34 cellular contexts compared by ENCODE assay signal in genomic region chr14:36467332-36467731, GRCh38. TPM values are rescaled to one million over a fixed set of nuclear protein-coding genes. Genes with fewer than 3 reads are reported as not detected.
"Had no signal": no experiment of that assay in that cellular context is flagged by ENCODE, and none has a peak within 500 bp of the region (broad histone marks: within the 10 kb centered on the region; RNA-seq: fewer than 3 reads in every experiment).

No MANE protein-coding gene starts in this region.

- ATAC-seq: mucosa of descending colon; naive thymus-derived CD4-positive, alpha-beta T cell; natural killer cell treated with Interleukin-12 subunit alpha and Interleukin-12 subunit beta and Interleukin-15 and Interleukin-18, amount 100 ng/mL, for 72 hours; right lobe of liver; stimulated activated naive B cell treated with anti-CD40 and anti-IgM and Interleukin-4, amounts not matched to agents 10 μg/mL and 1 μg/mL and 100 μg/mL, for 72 hours; stimulated activated naive CD8-positive, alpha-beta T cell treated with anti-CD3 and anti-CD28 coated beads, Interleukin-15, Interleukin-2, amounts not matched to agents 100 U/mL and 50 U/mL, for 24 hours had no signal

- H3K4me3 ChIP-seq: left ventricle myocardium inferior, lung, mucosa of descending colon, ovary, right atrium auricular region, right lobe of liver, smooth muscle cell, stomach, testis, thyroid gland, transverse colon, upper lobe of left lung, vagina had no signal

- H3K4me2 ChIP-seq: smooth muscle cell had no signal

- H3K27me3 ChIP-seq: ovary, right atrium auricular region, right lobe of liver, testis, thyroid gland, upper lobe of left lung, vagina had no signal

- H3K36me3 ChIP-seq: left ventricle myocardium inferior, ovary, right atrium auricular region, right lobe of liver, stomach, thyroid gland, transverse colon, upper lobe of left lung, vagina had no signal

- H3K27ac ChIP-seq: left ventricle myocardium inferior, ovary, right atrium auricular region, right lobe of liver, stomach, testis, thyroid gland, transverse colon, upper lobe of left lung, vagina had no signal

- DNase-seq: hypothalamus; immature natural killer cell; kidney; left ventricle myocardium inferior; midbrain; mucosa of descending colon; naive thymus-derived CD4-positive, alpha-beta T cell; ovary; right lobe of liver; stimulated activated CD4-positive, alpha-beta T cell treated with anti-CD3 and anti-CD28 coated beads, Interleukin-1b, Interleukin-23, amount 100 ng/mL, for 48 hours; stimulated activated CD4-positive, alpha-beta T cell treated with anti-CD3 and anti-CD28 coated beads, Interleukin-2, amount 100 ng/mL, for 48 hours; stimulated activated CD4-positive, alpha-beta T cell treated with anti-CD3 and anti-CD28 coated beads, Interleukin-4, amount 100 ng/mL, for 4 hours; stimulated activated CD8-positive, alpha-beta memory T cell treated with anti-CD3 and anti-CD28 coated beads, Interleukin-4, amount 100 ng/mL, for 48 hours; stimulated activated naive B cell treated with anti-CD40 and anti-IgM and Interleukin-4, amounts not matched to agents 10 μg/mL and 1 μg/mL and 100 μg/mL, for 72 hours; stimulated activated naive CD8-positive, alpha-beta T cell treated with anti-CD3 and anti-CD28 coated beads, Interleukin-15, Interleukin-2, amounts not matched to agents 100 U/mL and 50 U/mL, for 24 hours; stomach; testis; thyroid gland; transverse colon; upper lobe of left lung had no signal

- H3K4me1 ChIP-seq: left ventricle myocardium inferior, right atrium auricular region, right lobe of liver, stomach, testis, thyroid gland, transverse colon, upper lobe of left lung, vagina had no signal

- H3K9me3 ChIP-seq: mucosa of descending colon, ovary, right atrium auricular region, right lobe of liver, stomach, testis, thyroid gland, transverse colon, upper lobe of left lung, vagina had no signal

RNA-seq across cellular contexts. Expression of gene NKX2-1, which starts 52.7 kb away (rescaled TPM):
- total RNA-seq: kidney; left ventricle myocardium inferior; lower leg skin; mesenteric fat pad; mucosa of descending colon; myocyte; naive thymus-derived CD4-positive, alpha-beta T cell; natural killer cell treated with Interleukin-12 subunit alpha and Interleukin-12 subunit beta and Interleukin-15 and Interleukin-18, amount 100 ng/mL, for 72 hours; omental fat pad; progenitor cell of endocrine pancreas; pulmonary artery endothelial cell; renal cortical epithelial cell; right atrium auricular region; right lobe of liver; skeletal muscle tissue; smooth muscle cell; transverse colon; urinary bladder; vagina had no signal
- polyA plus RNA-seq: immature natural killer cell; naive thymus-derived CD4-positive, alpha-beta T cell; ovary; smooth muscle cell; stomach; urinary bladder had no signal
